Comparison of ENCODE assay signal across 21 cellular contexts in the genomic region with DNA sequence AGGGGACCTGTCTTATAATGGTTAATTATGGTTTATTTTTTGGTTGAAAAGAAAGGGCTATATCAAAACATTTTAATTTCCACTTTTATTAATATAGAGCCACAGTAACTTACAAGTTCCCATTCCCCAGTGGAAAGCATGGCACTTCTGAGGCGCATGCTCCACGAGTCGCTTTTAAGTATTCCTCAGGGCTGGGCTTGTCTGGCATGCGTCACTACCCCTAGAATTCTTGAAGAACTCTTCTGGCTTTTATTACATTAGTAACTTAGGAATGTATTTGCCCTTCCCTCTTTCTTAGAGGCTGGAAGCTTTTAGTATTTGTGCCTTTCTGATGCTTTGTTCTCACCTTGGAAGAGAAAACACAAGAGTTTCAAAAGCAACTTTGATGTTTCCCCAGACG.
A peak's percentile ranks its signal among the peaks of the same experiment; 100 is the strongest.
DNase-seq lines count a peak whose midpoint lies in the region; ATAC-seq and TF ChIP-seq lines count a peak whose summit lies in the region.
"Had no signal": no experiment of that assay in that cellular context is flagged by ENCODE, and none has a peak within 500 bp of the region (broad histone marks: within the 10 kb centered on the region; RNA-seq: fewer than 3 reads in every experiment).

No MANE protein-coding gene starts in this region.

- peaks cover 96% of the 10 kb centered on the region for H3K36me3 Mint-ChIP-seq in activated T-cell treated with anti-CD3 and anti-CD28 coated beads, Interleukin-2, amount 50 U/mL, for 24 hours (ENCODE audit: low read depth)
- H3K36me3 Mint-ChIP-seq in activated T-cell treated with anti-CD3 and anti-CD28 coated beads, Interleukin-2, amount 50 U/mL, for 4 hours (ENCODE audit: insufficient read depth), result peaks cover 47% of the 10 kb centered on the region
- peaks cover 15 to 65% (median 34%) of the 10 kb centered on the region in 3 donors for H3K36me3 Mint-ChIP-seq in immature natural killer cell

- no peak for ATAC-seq in activated T-cell treated with anti-CD3 and anti-CD28 coated beads, Interleukin-2, amount 50 U/mL, for 4 hours
- no peak for ATAC-seq in lung (ENCODE audit: insufficient read depth, low FRiP score)
- ATAC-seq in HG03097 (IDR thresholded peaks at IDR 0.05; ENCODE audit: low FRiP score, unreplicated experiment), result no peak
- ATAC-seq: activated CD4-positive, alpha-beta T cell treated with anti-CD3 and anti-CD28 coated beads for 36 hours; stimulated activated naive CD8-positive, alpha-beta T cell treated with anti-CD3 and anti-CD28 coated beads, Interleukin-15, amount 100 ng/mL, for 72 hours had no signal

- no peak overlapping the region for H3K4me3 Mint-ChIP-seq in activated T-cell treated with anti-CD3 and anti-CD28 coated beads, Interleukin-2, amount 50 U/mL, for 24 hours
- no peak overlapping the region for H3K4me3 Mint-ChIP-seq in activated T-cell treated with anti-CD3 and anti-CD28 coated beads, Interleukin-2, amount 50 U/mL, for 4 hours
- H3K4me3 Mint-ChIP-seq in immature natural killer cell, result no peak overlapping the region
- H3K4me3 Mint-ChIP-seq: activated CD4-positive, alpha-beta T cell treated with anti-CD3 and anti-CD28 coated beads for 36 hours; activated naive CD8-positive, alpha-beta T cell treated with anti-CD3 and anti-CD28 coated beads, Interleukin-2, amount 10 ng/mL, durations not matched to agents 7 days and 5 days; stimulated activated naive CD8-positive, alpha-beta T cell treated with anti-CD3 and anti-CD28 coated beads, Interleukin-15, amount 100 ng/mL, for 72 hours had no signal

- TF ChIP-seq POLR2A in testis (IDR thresholded peaks at IDR 0.05), result no peak
- no peak for TF ChIP-seq POLR2A in vagina (IDR thresholded peaks at IDR 0.05)

- no peaks in the 10 kb centered on the region for H3K4me1 Mint-ChIP-seq in activated T-cell treated with anti-CD3 and anti-CD28 coated beads, Interleukin-2, amount 50 U/mL, for 24 hours (ENCODE audit: low read depth)
- no peaks in the 10 kb centered on the region for H3K4me1 Mint-ChIP-seq in activated T-cell treated with anti-CD3 and anti-CD28 coated beads, Interleukin-2, amount 50 U/mL, for 4 hours (ENCODE audit: low read depth)
- H3K4me1 Mint-ChIP-seq in immature natural killer cell, result no peaks in the 10 kb centered on the region
- H3K4me1 Mint-ChIP-seq: activated CD4-positive, alpha-beta T cell treated with anti-CD3 and anti-CD28 coated beads for 36 hours; stimulated activated naive CD8-positive, alpha-beta T cell treated with anti-CD3 and anti-CD28 coated beads, Interleukin-15, amount 100 ng/mL, for 72 hours had no signal

- no peak for TF ChIP-seq CTCF in lung (IDR thresholded peaks at IDR 0.05; ENCODE audit: control extremely low read depth, extremely low read depth)
- no peak for TF ChIP-seq CTCF in testis (IDR thresholded peaks at IDR 0.05)
- no peak for TF ChIP-seq CTCF in vagina (IDR thresholded peaks at IDR 0.05)

- H3K27ac ChIP-seq in lung (ENCODE audit: low read depth in 1 of 2, low read length in 1 of 2), result peak overlapping the region; percentile 63 to 80
- no peak overlapping the region for H3K27ac ChIP-seq in testis
- H3K27ac ChIP-seq in vagina, result no peak overlapping the region
- H3K27ac ChIP-seq: breast epithelium had no signal

- H3K27ac Mint-ChIP-seq in activated T-cell treated with anti-CD3 and anti-CD28 coated beads, Interleukin-2, amount 50 U/mL, for 24 hours, result peak overlapping the region; percentile 33
- no peak overlapping the region for H3K27ac Mint-ChIP-seq in immature natural killer cell
- H3K27ac Mint-ChIP-seq: activated CD4-positive, alpha-beta T cell treated with anti-CD3 and anti-CD28 coated beads for 36 hours; activated naive CD8-positive, alpha-beta T cell treated with anti-CD3 and anti-CD28 coated beads, Interleukin-2, amount 10 ng/mL, durations not matched to agents 7 days and 5 days had no signal

- H3K36me3 ChIP-seq in lung (ENCODE audit: control insufficient read depth in 2 of 2, insufficient read depth in 2 of 2, low read length in 2 of 2) (peaks cover 6 to 23% of the 10 kb centered on the region in 2 donors), testis (ENCODE audit: low read depth, missing control alignments) (no peaks in the 10 kb centered on the region), vagina (peaks cover 0 to 46% of the 10 kb centered on the region in 2 donors)
- H3K36me3 ChIP-seq: breast epithelium, prostate gland had no signal

- H3K27me3 Mint-ChIP-seq in activated T-cell treated with anti-CD3 and anti-CD28 coated beads, Interleukin-2, amount 50 U/mL, for 24 hours, result no peaks in the 10 kb centered on the region
- H3K27me3 Mint-ChIP-seq in activated T-cell treated with anti-CD3 and anti-CD28 coated beads, Interleukin-2, amount 50 U/mL, for 4 hours (ENCODE audit: low read depth), result no peaks in the 10 kb centered on the region
- H3K27me3 Mint-ChIP-seq in immature natural killer cell (ENCODE audit: low read depth in 3 of 3), result no peaks in the 10 kb centered on the region
- H3K27me3 Mint-ChIP-seq: activated CD4-positive, alpha-beta T cell treated with anti-CD3 and anti-CD28 coated beads for 36 hours; activated naive CD8-positive, alpha-beta T cell treated with anti-CD3 and anti-CD28 coated beads, Interleukin-2, amount 10 ng/mL, durations not matched to agents 7 days and 5 days; stimulated activated naive CD8-positive, alpha-beta T cell treated with anti-CD3 and anti-CD28 coated beads, Interleukin-15, amount 100 ng/mL, for 72 hours had no signal

- no peaks in the 10 kb centered on the region for H3K9me3 ChIP-seq in lung (ENCODE audit: control insufficient read depth in 2 of 2, insufficient read depth in 1 of 2, low read length in 1 of 2)
- H3K9me3 ChIP-seq in testis, result no peaks in the 10 kb centered on the region
- H3K9me3 ChIP-seq in vagina, result no peaks in the 10 kb centered on the region
- H3K9me3 ChIP-seq: BE2C, breast epithelium, prostate gland, spleen had no signal

- intact Hi-C loops in testis (cut with DNase I; ENCODE audit: low total_unique reads) (no loop called here), vagina (cut with DNase I) (no loop called here)

- H3K9me3 Mint-ChIP-seq in activated T-cell treated with anti-CD3 and anti-CD28 coated beads, Interleukin-2, amount 50 U/mL, for 24 hours, result no peaks in the 10 kb centered on the region
- no peaks in the 10 kb centered on the region for H3K9me3 Mint-ChIP-seq in activated T-cell treated with anti-CD3 and anti-CD28 coated beads, Interleukin-2, amount 50 U/mL, for 4 hours
- H3K9me3 Mint-ChIP-seq in immature natural killer cell, result no peaks in the 10 kb centered on the region
- H3K9me3 Mint-ChIP-seq: activated naive CD8-positive, alpha-beta T cell treated with anti-CD3 and anti-CD28 coated beads, Interleukin-2, amount 10 ng/mL, durations not matched to agents 7 days and 5 days; stimulated activated naive CD8-positive, alpha-beta T cell treated with anti-CD3 and anti-CD28 coated beads, Interleukin-15, amount 100 ng/mL, for 72 hours had no signal

- H3K4me1 ChIP-seq in lung (ENCODE audit: control insufficient read depth in 2 of 2, insufficient read depth in 2 of 2, low read length in 2 of 2) (peaks cover 0 to 6% of the 10 kb centered on the region in 2 donors), testis (peaks cover 28% of the 10 kb centered on the region), vagina (no peaks in the 10 kb centered on the region)
- H3K4me1 ChIP-seq: breast epithelium, prostate gland had no signal

- H3K4me3 ChIP-seq in lung (no peak overlapping the region), testis (no peak overlapping the region), vagina (no peak overlapping the region)
- H3K4me3 ChIP-seq: breast epithelium, prostate gland, spleen had no signal

- H3K27me3 ChIP-seq in lung (ENCODE audit: control insufficient read depth, insufficient read depth) (no peaks in the 10 kb centered on the region), testis (no peaks in the 10 kb centered on the region), vagina (no peaks in the 10 kb centered on the region)
- H3K27me3 ChIP-seq: BE2C, breast epithelium, spleen had no signal

- WGBS in lung, 2 donors, result 69 to 92% methylated on average over 5 of the region's 5 CpGs
- WGBS in testis, 2 donors, result 87 to 94% methylated on average over 5 of the region's 5 CpGs

- no peak for DNase-seq in activated T-cell treated with anti-CD3 and anti-CD28 coated beads, Interleukin-2, amount 50 U/mL, for 24 hours
- no peak for DNase-seq in activated T-cell treated with anti-CD3 and anti-CD28 coated beads, Interleukin-2, amount 50 U/mL, for 4 hours
- DNase-seq in astrocyte of the hippocampus (ENCODE audit: low read depth, low spot score), result peak; percentile 41
- DNase-seq in lung (ENCODE audit: low spot score), result peak; percentile 41
- DNase-seq in testis, result peak; percentile 9
- DNase-seq in vagina (ENCODE audit: extremely low spot score in 2 of 2), result no peak
- no peak for DNase-seq in immature natural killer cell
- DNase-seq: activated CD4-positive, alpha-beta T cell treated with anti-CD3 and anti-CD28 coated beads for 36 hours; activated naive CD8-positive, alpha-beta T cell treated with anti-CD3 and anti-CD28 coated beads, Interleukin-2, amount 10 ng/mL, durations not matched to agents 7 days and 5 days; BE2C; DND-41; foreskin fibroblast; kidney glomerular epithelial cell; NCI-H2171; NCI-H69; spleen; stimulated activated CD4-positive, alpha-beta T cell treated with anti-CD3 and anti-CD28 coated beads, Interleukin-4, amount 100 ng/mL, for 24 hours; stimulated activated naive CD8-positive, alpha-beta T cell treated with anti-CD3 and anti-CD28 coated beads, Interleukin-15, amount 100 ng/mL, for 72 hours had no signal

Comparison
In these comparisons a context has a peak if more than half of its experiments do, and no peak if none do; other contexts are left out.
1. DNase-seq: peak in astrocyte of the hippocampus (single experiment), lung (single experiment) and testis (single experiment); none in activated T-cell treated with anti-CD3 and anti-CD28 coated beads, Interleukin-2, amount 50 U/mL, for 24 hours (single experiment), activated T-cell treated with anti-CD3 and anti-CD28 coated beads, Interleukin-2, amount 50 U/mL, for 4 hours (single experiment), vagina (0 of 2) and immature natural killer cell (0 of 3).
2. H3K27ac ChIP-seq: peak in lung (2 of 2); none in testis (0 of 2) and vagina (single experiment).